ENCODE assay signal across 8 cellular contexts in the genomic region with DNA sequence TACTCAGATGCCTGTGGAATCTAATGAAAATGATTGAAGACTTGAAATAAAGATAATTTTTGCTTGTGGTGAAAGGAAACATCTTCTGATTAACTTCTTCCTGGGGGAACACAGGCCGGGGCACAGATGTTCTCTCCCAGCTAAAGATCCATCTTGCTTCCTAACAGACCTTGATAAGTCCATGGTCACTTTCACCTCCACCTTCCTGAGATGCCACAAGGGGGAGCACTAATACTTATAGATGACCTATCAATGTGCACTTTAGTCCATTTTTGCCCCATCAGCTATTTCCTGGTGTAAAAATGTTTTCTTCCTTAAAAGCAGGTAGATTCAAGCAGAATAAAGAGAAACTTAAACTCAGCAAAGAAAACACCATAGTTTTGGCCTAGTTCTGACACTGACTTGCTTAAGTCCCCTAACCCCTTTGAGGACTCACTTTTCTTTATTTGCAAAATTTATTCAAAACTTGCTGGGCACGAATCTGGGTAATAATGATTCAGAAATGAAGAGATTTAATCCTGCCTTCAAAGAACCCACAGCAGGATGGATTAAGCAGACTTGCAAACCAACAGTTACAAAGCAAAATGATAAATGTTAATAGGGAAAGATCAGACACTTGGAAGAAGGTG.
DNase-seq lines count a peak whose midpoint lies in the region; ATAC-seq and TF ChIP-seq lines count a peak whose summit lies in the region.

No MANE protein-coding gene starts in this region.

- peaks cover 3 to 6% of the 10 kb centered on the region in 2 donors for H3K27me3 Mint-ChIP-seq in CD4-positive, alpha-beta memory T cell
- H3K27me3 Mint-ChIP-seq in endodermal cell (ENCODE audit: insufficient read depth), result no peaks in the 10 kb centered on the region
- H3K27me3 Mint-ChIP-seq in stimulated activated naive B cell treated with anti-CD40 and anti-IgM and Interleukin-4, amounts not matched to agents 10 μg/mL and 1 μg/mL and 100 μg/mL, for 72 hours, result no peaks in the 10 kb centered on the region

- H3K36me3 ChIP-seq in CD4-positive, alpha-beta memory T cell (ENCODE audit: insufficient read depth, low read length), result no peaks in the 10 kb centered on the region
- H3K36me3 ChIP-seq in endodermal cell (ENCODE audit: control insufficient read depth, insufficient read depth, low read length), result no peaks in the 10 kb centered on the region

- no peaks in the 10 kb centered on the region for H3K36me3 Mint-ChIP-seq in CD4-positive, alpha-beta memory T cell
- no peaks in the 10 kb centered on the region for H3K36me3 Mint-ChIP-seq in endodermal cell (ENCODE audit: low read depth)
- no peaks in the 10 kb centered on the region for H3K36me3 Mint-ChIP-seq in stimulated activated naive B cell treated with anti-CD40 and anti-IgM and Interleukin-4, amounts not matched to agents 10 μg/mL and 1 μg/mL and 100 μg/mL, for 72 hours

- peak; percentile 82 for ATAC-seq in GM19372 (IDR thresholded peaks at IDR 0.05; ENCODE audit: low read depth, unreplicated experiment)
- peak; percentile 90 for ATAC-seq in HG03469 (IDR thresholded peaks at IDR 0.05; ENCODE audit: unreplicated experiment)
- ATAC-seq in stimulated activated naive B cell treated with anti-CD40 and anti-IgM and Interleukin-4, amounts not matched to agents 10 μg/mL and 1 μg/mL and 100 μg/mL, for 72 hours (replicated peaks), result peak; percentile 81 to 83

- no peaks in the 10 kb centered on the region for H3K27me3 ChIP-seq in CD4-positive, alpha-beta memory T cell (ENCODE audit: insufficient read depth, low read length)
- no peaks in the 10 kb centered on the region for H3K27me3 ChIP-seq in endodermal cell (ENCODE audit: control insufficient read depth, insufficient read depth, low read length, poor library complexity, severe bottlenecking)

- no peaks in the 10 kb centered on the region for H3K9me3 Mint-ChIP-seq in CD4-positive, alpha-beta memory T cell
- no peaks in the 10 kb centered on the region for H3K9me3 Mint-ChIP-seq in endodermal cell
- H3K9me3 Mint-ChIP-seq in stimulated activated naive B cell treated with anti-CD40 and anti-IgM and Interleukin-4, amounts not matched to agents 10 μg/mL and 1 μg/mL and 100 μg/mL, for 72 hours, result no peaks in the 10 kb centered on the region

- no peak overlapping the region for H3K27ac ChIP-seq in CD4-positive, alpha-beta memory T cell (ENCODE audit: low read depth, low read length)
- H3K27ac ChIP-seq in endodermal cell (ENCODE audit: low read depth, low read length), result no peak overlapping the region

- H3K4me3 Mint-ChIP-seq in CD4-positive, alpha-beta memory T cell, result no peak overlapping the region
- H3K4me3 Mint-ChIP-seq in endodermal cell, result no peak overlapping the region
- no peak overlapping the region for H3K4me3 Mint-ChIP-seq in stimulated activated naive B cell treated with anti-CD40 and anti-IgM and Interleukin-4, amounts not matched to agents 10 μg/mL and 1 μg/mL and 100 μg/mL, for 72 hours

- H3K9me3 ChIP-seq in CD4-positive, alpha-beta memory T cell (ENCODE audit: control insufficient read depth in 1 of 2, low read length in 2 of 2), result no peaks in the 10 kb centered on the region
- H3K9me3 ChIP-seq in endodermal cell (ENCODE audit: control insufficient read depth, low read length), result no peaks in the 10 kb centered on the region

- H3K4me1 Mint-ChIP-seq in CD4-positive, alpha-beta memory T cell, result no peaks in the 10 kb centered on the region
- H3K4me1 Mint-ChIP-seq in endodermal cell, result peaks cover 15% of the 10 kb centered on the region
- no peaks in the 10 kb centered on the region for H3K4me1 Mint-ChIP-seq in stimulated activated naive B cell treated with anti-CD40 and anti-IgM and Interleukin-4, amounts not matched to agents 10 μg/mL and 1 μg/mL and 100 μg/mL, for 72 hours

- H3K4me3 ChIP-seq in CD4-positive, alpha-beta memory T cell (ENCODE audit: low read length in 2 of 2), result no peak overlapping the region
- H3K4me3 ChIP-seq in endodermal cell (ENCODE audit: low read length), result no peak overlapping the region

- intact Hi-C loops in CD4-positive, alpha-beta memory T cell (cut with micrococcal nuclease), result loop anchor here (1.0 kb wide), 2 partner anchors 528 to 871 kb away; no protein-coding TSS in a partner anchor

- H3K9ac ChIP-seq in endodermal cell (ENCODE audit: extremely low read depth, low read length, poor library complexity, severe bottlenecking), result no peak overlapping the region

- whole genome bisulfite sequencing in endodermal cell (ENCODE audit: insufficient coverage in 1 of 2, insufficient read length in 1 of 2), 2 experiments, result 50 to 55% methylated on average over 2 of the region's 2 CpGs

- TF ChIP-seq CTCF in endodermal cell (conservative IDR thresholded peaks at IDR 0.05), result peak; percentile 91

- peak; percentile 52 to 61 (median 54) for DNase-seq in CD4-positive, alpha-beta memory T cell
- peak; percentile 79 to 92 for DNase-seq in NCI-H526 (lab: John Stamatoyannopoulos, UW)
- DNase-seq in activated CD4-positive, alpha-beta T cell treated with anti-CD3 and anti-CD28 coated beads for 48 hours, result peak; percentile 69
- DNase-seq in endodermal cell, result peak; percentile 83
- peak; percentile 80 for DNase-seq in mucosa of gallbladder (ENCODE audit: low spot score)
- DNase-seq in stimulated activated naive B cell treated with anti-CD40 and anti-IgM and Interleukin-4, amounts not matched to agents 10 μg/mL and 1 μg/mL and 100 μg/mL, for 72 hours, result peak; percentile 39

- CTCF ChIA-PET in CD4-positive, alpha-beta memory T cell (lab: Charles Lee; ENCODE audit: partially characterized antibody), result interaction anchor here (0.8 to 10.9 kb wide), 13 partner anchors 8 to 871 kb away, joined by 3 to 110 read pairs (median 5); no protein-coding TSS in a partner anchor

- no peak overlapping the region for H3K27ac Mint-ChIP-seq in CD4-positive, alpha-beta memory T cell
- no peak overlapping the region for H3K27ac Mint-ChIP-seq in endodermal cell
- no peak overlapping the region for H3K27ac Mint-ChIP-seq in stimulated activated naive B cell treated with anti-CD40 and anti-IgM and Interleukin-4, amounts not matched to agents 10 μg/mL and 1 μg/mL and 100 μg/mL, for 72 hours

- POLR2A ChIA-PET in CD4-positive, alpha-beta memory T cell (lab: Charles Lee; ENCODE audit: partially characterized antibody), result no interaction called here

- H3K4me1 ChIP-seq in CD4-positive, alpha-beta memory T cell (ENCODE audit: insufficient read depth, low read length), result no peaks in the 10 kb centered on the region
- peaks cover 8% of the 10 kb centered on the region for H3K4me1 ChIP-seq in endodermal cell (ENCODE audit: control insufficient read depth, insufficient read depth, low read length)
